ENCODE assay signal across 2 cellular contexts in the genomic region with DNA sequence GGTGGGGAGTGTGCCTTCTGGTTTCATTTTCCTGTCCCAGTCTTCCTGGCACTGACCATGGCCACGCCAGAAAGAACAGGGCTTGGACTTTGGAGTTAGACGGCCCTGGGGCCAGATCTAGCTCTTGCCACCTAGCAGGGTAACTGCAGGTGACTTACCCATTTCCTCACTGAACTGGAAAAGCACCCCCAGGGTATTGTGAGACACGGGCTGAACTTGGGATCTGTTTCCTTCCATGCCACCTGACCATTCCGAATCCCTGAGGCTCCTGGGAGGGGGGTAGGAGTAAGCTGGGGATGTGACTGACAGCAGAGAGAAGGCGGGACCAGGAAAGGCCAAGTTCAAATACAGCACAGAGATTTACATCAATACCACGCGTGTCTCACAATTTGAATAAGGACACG.
A peak's percentile ranks its signal among the peaks of the same experiment; 100 is the strongest.
TF ChIP-seq lines count a peak whose summit lies in the region.

No MANE protein-coding gene starts in this region.

TF ChIP-seq in WTC11, 78 proteins besides CTCF, POLR2A, EP300 and RAD21:
- TF ChIP-seq, protein P1, sequence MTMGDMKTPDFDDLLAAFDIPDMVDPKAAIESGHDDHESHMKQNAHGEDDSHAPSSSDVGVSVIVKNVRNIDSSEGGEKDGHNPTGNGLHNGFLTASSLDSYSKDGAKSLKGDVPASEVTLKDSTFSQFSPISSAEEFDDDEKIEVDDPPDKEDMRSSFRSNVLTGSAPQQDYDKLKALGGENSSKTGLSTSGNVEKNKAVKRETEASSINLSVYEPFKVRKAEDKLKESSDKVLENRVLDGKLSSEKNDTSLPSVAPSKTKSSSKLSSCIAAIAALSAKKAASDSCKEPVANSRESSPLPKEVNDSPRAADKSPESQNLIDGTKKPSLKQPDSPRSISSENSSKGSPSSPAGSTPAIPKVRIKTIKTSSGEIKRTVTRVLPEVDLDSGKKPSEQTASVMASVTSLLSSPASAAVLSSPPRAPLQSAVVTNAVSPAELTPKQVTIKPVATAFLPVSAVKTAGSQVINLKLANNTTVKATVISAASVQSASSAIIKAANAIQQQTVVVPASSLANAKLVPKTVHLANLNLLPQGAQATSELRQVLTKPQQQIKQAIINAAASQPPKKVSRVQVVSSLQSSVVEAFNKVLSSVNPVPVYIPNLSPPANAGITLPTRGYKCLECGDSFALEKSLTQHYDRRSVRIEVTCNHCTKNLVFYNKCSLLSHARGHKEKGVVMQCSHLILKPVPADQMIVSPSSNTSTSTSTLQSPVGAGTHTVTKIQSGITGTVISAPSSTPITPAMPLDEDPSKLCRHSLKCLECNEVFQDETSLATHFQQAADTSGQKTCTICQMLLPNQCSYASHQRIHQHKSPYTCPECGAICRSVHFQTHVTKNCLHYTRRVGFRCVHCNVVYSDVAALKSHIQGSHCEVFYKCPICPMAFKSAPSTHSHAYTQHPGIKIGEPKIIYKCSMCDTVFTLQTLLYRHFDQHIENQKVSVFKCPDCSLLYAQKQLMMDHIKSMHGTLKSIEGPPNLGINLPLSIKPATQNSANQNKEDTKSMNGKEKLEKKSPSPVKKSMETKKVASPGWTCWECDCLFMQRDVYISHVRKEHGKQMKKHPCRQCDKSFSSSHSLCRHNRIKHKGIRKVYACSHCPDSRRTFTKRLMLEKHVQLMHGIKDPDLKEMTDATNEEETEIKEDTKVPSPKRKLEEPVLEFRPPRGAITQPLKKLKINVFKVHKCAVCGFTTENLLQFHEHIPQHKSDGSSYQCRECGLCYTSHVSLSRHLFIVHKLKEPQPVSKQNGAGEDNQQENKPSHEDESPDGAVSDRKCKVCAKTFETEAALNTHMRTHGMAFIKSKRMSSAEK (CRISPR knock-in tag; IDR thresholded peaks at IDR 0.05; ENCODE audit: borderline replicate concordance) = no peak
- TF ChIP-seq PRRX2 (CRISPR knock-in tag; IDR thresholded peaks at IDR 0.05) = 0 out of 2 replicates have a peak, but pooled peaks have one; percentile 1

TF ChIP-seq in HepG2, 621 proteins besides CTCF, POLR2A, EP300 and RAD21:
- TF ChIP-seq KMT2B (CRISPR knock-in tag; IDR thresholded peaks at IDR 0.05) (no peak), HNF4A (CRISPR knock-in tag; IDR thresholded peaks at IDR 0.05) (peak; percentile 43; the same call in 1 of the 2 replicates), ZNF101 (CRISPR knock-in tag; IDR thresholded peaks at IDR 0.05; ENCODE audit: borderline replicate concordance, low read depth) (no peak), CREB1 (IDR thresholded peaks at IDR 0.05) (no peak), CREB1 (CRISPR knock-in tag; IDR thresholded peaks at IDR 0.05) (0 out of 2 replicates have a peak, but pooled peaks have one; percentile 14)
